Comparison of ENCODE assay signal across 39 cellular contexts in the genomic region with DNA sequence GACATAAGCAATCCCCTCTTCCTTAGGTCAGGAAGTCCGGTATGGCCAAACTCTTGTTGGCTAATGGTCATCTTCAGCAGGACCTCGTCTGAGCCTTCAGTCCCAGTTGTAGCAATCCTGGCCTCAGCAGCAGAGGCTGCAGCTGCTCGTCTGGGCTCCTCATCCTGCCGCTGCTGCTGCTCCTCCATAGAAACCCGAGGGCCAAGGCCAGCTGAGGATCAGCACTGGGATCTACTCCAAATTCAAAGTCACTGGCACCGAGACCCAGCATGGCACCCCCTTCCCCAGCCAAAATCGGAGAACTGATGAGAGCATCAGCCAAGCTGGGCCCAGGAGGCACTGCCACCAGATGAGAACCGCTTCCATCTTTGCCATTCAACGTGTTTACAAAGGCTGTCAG. TPM values are rescaled to one million over a fixed set of nuclear protein-coding genes. Genes with fewer than 3 reads are reported as not detected.
"Had no signal": no experiment of that assay in that cellular context is flagged by ENCODE, and none has a peak within 500 bp of the region (broad histone marks: within the 10 kb centered on the region; RNA-seq: fewer than 3 reads in every experiment).

No MANE protein-coding gene starts in this region.

- H3K9me3 ChIP-seq: adrenal gland, body of pancreas, breast epithelium had no signal

- H3K27me3 ChIP-seq: adrenal gland, body of pancreas, brain microvascular endothelial cell, breast epithelium had no signal

- H3K4me1 Mint-ChIP-seq: activated CD4-positive, alpha-beta memory T cell treated with anti-CD3 and anti-CD28 coated beads, Interleukin-2, amount 10 ng/mL, durations not matched to agents 7 days and 5 days; activated CD4-positive, alpha-beta T cell treated with anti-CD3 and anti-CD28 coated beads for 36 hours; activated CD4-positive, alpha-beta T cell treated with anti-CD3 and anti-CD28 coated beads, Interleukin-2, amount 10 ng/mL, durations not matched to agents 7 days and 5 days; activated CD8-positive, alpha-beta memory T cell treated with anti-CD3 and anti-CD28 coated beads, Interleukin-2, amount 10 ng/mL, durations not matched to agents 7 days and 5 days; activated naive CD8-positive, alpha-beta T cell treated with anti-CD3 and anti-CD28 coated beads for 36 hours; WTC11 had no signal

- H3K27me3 Mint-ChIP-seq: activated naive CD8-positive, alpha-beta T cell treated with anti-CD3 and anti-CD28 coated beads for 36 hours had no signal

- H3K4me3 ChIP-seq: adrenal gland, body of pancreas, breast epithelium had no signal

- H3K36me3 Mint-ChIP-seq: activated CD8-positive, alpha-beta memory T cell treated with anti-CD3 and anti-CD28 coated beads, Interleukin-2, amount 10 ng/mL, durations not matched to agents 7 days and 5 days; activated naive CD4-positive, alpha-beta T cell treated with anti-CD3 and anti-CD28 coated beads, Interleukin-2, amount 50 U/mL, for 72 hours; activated naive CD8-positive, alpha-beta T cell treated with anti-CD3 and anti-CD28 coated beads for 36 hours; WTC11 had no signal

- DNase-seq: activated CD4-positive, alpha-beta memory T cell treated with anti-CD3 and anti-CD28 coated beads, Interleukin-2, amount 10 ng/mL, durations not matched to agents 7 days and 5 days; activated CD4-positive, alpha-beta T cell treated with anti-CD3 and anti-CD28 coated beads for 1 hour; activated CD4-positive, alpha-beta T cell treated with anti-CD3 and anti-CD28 coated beads for 36 hours; activated CD4-positive, alpha-beta T cell treated with anti-CD3 and anti-CD28 coated beads for 48 hours; activated CD4-positive, alpha-beta T cell treated with anti-CD3 and anti-CD28 coated beads, Interleukin-2, amount 10 ng/mL, durations not matched to agents 7 days and 5 days; activated CD4-positive, alpha-beta T cell treated with anti-CD3 and anti-CD28 coated beads, Interleukin-2, amount 50 U/mL, for 48 hours; activated CD4-positive, CD25-positive, alpha-beta regulatory T cell; activated CD8-positive, alpha-beta memory T cell treated with anti-CD3 and anti-CD28 coated beads for 24 hours; activated CD8-positive, alpha-beta memory T cell treated with anti-CD3 and anti-CD28 coated beads, Interleukin-2, amount 10 ng/mL, durations not matched to agents 7 days and 5 days; activated CD8-positive, alpha-beta memory T cell treated with anti-CD3 and anti-CD28 coated beads, Interleukin-2, amount 50 U/mL, for 48 hours; activated CD8-positive, alpha-beta T cell treated with anti-CD3 and anti-CD28 coated beads, Interleukin-2, amount 10 ng/mL, durations not matched to agents 7 days and 5 days; activated effector memory CD4-positive, alpha-beta T cell treated with anti-CD3 and anti-CD28 coated beads, Interleukin-2, amount 50 U/mL, for 16 hours; activated gamma-delta T cell treated with Interleukin-2 at 50 U/mL for 16 hours; activated naive CD4-positive, alpha-beta T cell; activated naive CD4-positive, alpha-beta T cell treated with anti-CD3 and anti-CD28 coated beads for 36 hours; activated naive CD4-positive, alpha-beta T cell treated with anti-CD3 and anti-CD28 coated beads, Interleukin-2, amount 50 U/mL, for 16 hours; activated naive CD8-positive, alpha-beta T cell treated with anti-CD3 and anti-CD28 coated beads for 36 hours; activated T-cell treated with anti-CD3 and anti-CD28 coated beads, Interleukin-2, amount 50 U/mL, for 4 hours; activated T-cell treated with anti-CD3 and anti-CD28 coated beads, Interleukin-2, amount 50 U/mL, for 72 hours; adrenal gland; amniotic stem cell; aorta; body of pancreas; brain microvascular endothelial cell; central memory CD4-positive, alpha-beta T cell; T-helper 1 cell; T-helper 2 cell; T-helper 9 cell; WERI-Rb-1 had no signal

- H3K36me3 ChIP-seq: adrenal gland, brain microvascular endothelial cell, breast epithelium, WERI-Rb-1 had no signal

- H3K4me3 Mint-ChIP-seq: activated CD4-positive, alpha-beta memory T cell treated with anti-CD3 and anti-CD28 coated beads, Interleukin-2, amount 10 ng/mL, durations not matched to agents 7 days and 5 days; activated CD4-positive, alpha-beta T cell treated with anti-CD3 and anti-CD28 coated beads for 36 hours; activated CD4-positive, alpha-beta T cell treated with anti-CD3 and anti-CD28 coated beads, Interleukin-2, amount 10 ng/mL, durations not matched to agents 7 days and 5 days; activated CD8-positive, alpha-beta memory T cell treated with anti-CD3 and anti-CD28 coated beads, Interleukin-2, amount 10 ng/mL, durations not matched to agents 7 days and 5 days; activated CD8-positive, alpha-beta T cell treated with anti-CD3 and anti-CD28 coated beads, Interleukin-2, amount 10 ng/mL, durations not matched to agents 7 days and 5 days; activated naive CD4-positive, alpha-beta T cell treated with anti-CD3 and anti-CD28 coated beads for 36 hours; activated naive CD8-positive, alpha-beta T cell treated with anti-CD3 and anti-CD28 coated beads for 36 hours; activated T-cell treated with anti-CD3 and anti-CD28 coated beads, Interleukin-2, amount 50 U/mL, for 4 hours; activated T-cell treated with anti-CD3 and anti-CD28 coated beads, Interleukin-2, amount 50 U/mL, for 72 hours; activated T-helper 1 cell treated with anti-CD3 and anti-CD28 coated beads, Interleukin-12 subunit alpha, Interleukin-12 subunit beta, Interleukin-2, Interleukin-4 antibody, amounts not matched to agents 30 ng/mL and 10 ng/mL and 1 ng/mL, durations not matched to agents 14 hours and 24 hours and 36 hours; activated T-helper 17 cell treated with anti-CD3 and anti-CD28 coated beads, Interleukin-2, amount 50 U/mL, for 72 hours; T-helper 1 cell treated with Interleukin-12 subunit alpha and Interleukin-12 subunit beta and Interleukin-4 antibody, amounts not matched to agents 30 μg/mL and 1 μg/mL, for 36 hours; T-helper 2 cell treated with Interferon-gamma antibody and Interleukin-4, amounts not matched to agents 5 μg/mL and 100 μg/mL, for 36 hours; WTC11 had no signal

- H3K27ac Mint-ChIP-seq: activated CD4-positive, alpha-beta memory T cell treated with anti-CD3 and anti-CD28 coated beads, Interleukin-2, amount 10 ng/mL, durations not matched to agents 7 days and 5 days; activated CD4-positive, alpha-beta T cell treated with anti-CD3 and anti-CD28 coated beads for 36 hours; activated CD4-positive, alpha-beta T cell treated with anti-CD3 and anti-CD28 coated beads, Interleukin-2, amount 10 ng/mL, durations not matched to agents 7 days and 5 days; activated CD8-positive, alpha-beta memory T cell treated with anti-CD3 and anti-CD28 coated beads, Interleukin-2, amount 10 ng/mL, durations not matched to agents 7 days and 5 days; activated CD8-positive, alpha-beta T cell treated with anti-CD3 and anti-CD28 coated beads, Interleukin-2, amount 10 ng/mL, durations not matched to agents 7 days and 5 days; activated naive CD4-positive, alpha-beta T cell treated with anti-CD3 and anti-CD28 coated beads for 36 hours; activated naive CD4-positive, alpha-beta T cell treated with anti-CD3 and anti-CD28 coated beads, Interleukin-2, amount 50 U/mL, for 72 hours; activated naive CD8-positive, alpha-beta T cell treated with anti-CD3 and anti-CD28 coated beads for 36 hours; activated T-cell treated with anti-CD3 and anti-CD28 coated beads, Interleukin-2, amount 50 U/mL, for 72 hours; activated T-helper 1 cell treated with anti-CD3 and anti-CD28 coated beads, Interleukin-12 subunit alpha, Interleukin-12 subunit beta, Interleukin-2, Interleukin-4 antibody, amounts not matched to agents 30 ng/mL and 10 ng/mL and 1 ng/mL, durations not matched to agents 14 hours and 24 hours and 36 hours; activated T-helper 17 cell treated with anti-CD3 and anti-CD28 coated beads, Interleukin-2, amount 50 U/mL, for 72 hours; T-helper 1 cell treated with Interleukin-12 subunit alpha and Interleukin-12 subunit beta and Interleukin-4 antibody, amounts not matched to agents 30 μg/mL and 1 μg/mL, for 36 hours; T-helper 2 cell treated with Interferon-gamma antibody and Interleukin-4, amounts not matched to agents 5 μg/mL and 100 μg/mL, for 36 hours; WTC11 had no signal

- H3K9me3 Mint-ChIP-seq: activated CD4-positive, alpha-beta memory T cell treated with anti-CD3 and anti-CD28 coated beads, Interleukin-2, amount 10 ng/mL, durations not matched to agents 7 days and 5 days; activated CD4-positive, alpha-beta T cell treated with anti-CD3 and anti-CD28 coated beads, Interleukin-2, amount 10 ng/mL, durations not matched to agents 7 days and 5 days; activated naive CD4-positive, alpha-beta T cell treated with anti-CD3 and anti-CD28 coated beads for 36 hours; activated naive CD4-positive, alpha-beta T cell treated with anti-CD3 and anti-CD28 coated beads, Interleukin-2, amount 50 U/mL, for 72 hours; activated naive CD8-positive, alpha-beta T cell treated with anti-CD3 and anti-CD28 coated beads for 36 hours; activated T-cell treated with anti-CD3 and anti-CD28 coated beads, Interleukin-2, amount 50 U/mL, for 4 hours; activated T-cell treated with anti-CD3 and anti-CD28 coated beads, Interleukin-2, amount 50 U/mL, for 72 hours; activated T-helper 1 cell treated with anti-CD3 and anti-CD28 coated beads, Interleukin-12 subunit alpha, Interleukin-12 subunit beta, Interleukin-2, Interleukin-4 antibody, amounts not matched to agents 30 ng/mL and 10 ng/mL and 1 ng/mL, durations not matched to agents 14 hours and 24 hours and 36 hours; activated T-helper 17 cell treated with anti-CD3 and anti-CD28 coated beads, Interleukin-2, amount 50 U/mL, for 72 hours; T-helper 1 cell treated with Interleukin-12 subunit alpha and Interleukin-12 subunit beta and Interleukin-4 antibody, amounts not matched to agents 30 μg/mL and 1 μg/mL, for 36 hours; T-helper 2 cell treated with Interferon-gamma antibody and Interleukin-4, amounts not matched to agents 5 μg/mL and 100 μg/mL, for 36 hours; WTC11 had no signal

- H3K27ac ChIP-seq: adrenal gland, body of pancreas, brain microvascular endothelial cell, breast epithelium, WERI-Rb-1 had no signal

- H3K4me1 ChIP-seq: adrenal gland, breast epithelium had no signal

RNA-seq across cellular contexts. Expression of gene CLDN14, which starts 6.3 kb away (rescaled TPM):
- total RNA-seq: activated CD4-positive, alpha-beta memory T cell treated with anti-CD3 and anti-CD28 coated beads, Interleukin-2, amount 10 ng/mL, durations not matched to agents 7 days and 5 days; activated CD4-positive, alpha-beta T cell treated with anti-CD3 and anti-CD28 coated beads for 36 hours; activated CD4-positive, alpha-beta T cell treated with anti-CD3 and anti-CD28 coated beads, Interleukin-2, amount 10 ng/mL, durations not matched to agents 7 days and 5 days; activated CD8-positive, alpha-beta memory T cell treated with anti-CD3 and anti-CD28 coated beads, Interleukin-2, amount 10 ng/mL, durations not matched to agents 7 days and 5 days; activated CD8-positive, alpha-beta T cell treated with anti-CD3 and anti-CD28 coated beads, Interleukin-2, amount 10 ng/mL, durations not matched to agents 7 days and 5 days; activated naive CD4-positive, alpha-beta T cell treated with anti-CD3 and anti-CD28 coated beads for 36 hours; activated naive CD4-positive, alpha-beta T cell treated with anti-CD3 and anti-CD28 coated beads, Interleukin-2, amount 50 U/mL, for 72 hours; activated naive CD8-positive, alpha-beta T cell treated with anti-CD3 and anti-CD28 coated beads for 36 hours; activated T-cell treated with anti-CD3 and anti-CD28 coated beads, Interleukin-2, amount 50 U/mL, for 4 hours; activated T-cell treated with anti-CD3 and anti-CD28 coated beads, Interleukin-2, amount 50 U/mL, for 72 hours; activated T-helper 1 cell treated with anti-CD3 and anti-CD28 coated beads, Interleukin-12 subunit alpha, Interleukin-12 subunit beta, Interleukin-2, Interleukin-4 antibody, amounts not matched to agents 30 ng/mL and 10 ng/mL and 1 ng/mL, durations not matched to agents 14 hours and 24 hours and 36 hours; adrenal gland; astrocyte; breast epithelium; cardiac septum; cerebellum; WTC11 had no signal
